In genomic region chr16:84497836-84498610, GRCh38 we compare ENCODE assay signal across 24 cellular contexts. TPM values are rescaled to one million over a fixed set of nuclear protein-coding genes. Genes with fewer than 3 reads are reported as not detected.
DNase-seq lines count a peak whose midpoint lies in the region; ATAC-seq and TF ChIP-seq lines count a peak whose summit lies in the region.
"Had no signal": no experiment of that assay in that cellular context is flagged by ENCODE, and none has a peak within 500 bp of the region (broad histone marks: within the 10 kb centered on the region; RNA-seq: fewer than 3 reads in every experiment).

No MANE protein-coding gene starts in this region.

- intact Hi-C loops in natural killer cell (cut with micrococcal nuclease): no loop called here

- no peak overlapping the region for H3K27ac Mint-ChIP-seq in natural killer cell
- H3K27ac Mint-ChIP-seq: CD8-positive, alpha-beta T cell; GM23338 had no signal

- no peaks in the 10 kb centered on the region for H3K27me3 Mint-ChIP-seq in natural killer cell (ENCODE audit: low read depth in 2 of 2)

- H3K36me3 Mint-ChIP-seq in natural killer cell: peaks cover 7% of the 10 kb centered on the region

- TF ChIP-seq CTCF in coronary artery (IDR thresholded peaks at IDR 0.05) (no peak), natural killer cell (IDR thresholded peaks at IDR 0.05) (no peak)

- H3K27ac ChIP-seq in coronary artery: no peak overlapping the region
- H3K27ac ChIP-seq: HL-60, KMS-11 had no signal

- H3K4me3 ChIP-seq in coronary artery: no peak overlapping the region
- H3K4me3 ChIP-seq: GM23338 had no signal

- H3K4me3 Mint-ChIP-seq in natural killer cell: no peak overlapping the region
- H3K4me3 Mint-ChIP-seq: CD8-positive, alpha-beta T cell; GM23338 had no signal

- ATAC-seq in natural killer cell: no peak
- ATAC-seq: CD8-positive, alpha-beta T cell; GM23338; Right ventricle myocardium inferior had no signal

- no peaks in the 10 kb centered on the region for H3K9me3 Mint-ChIP-seq in natural killer cell

- no peaks in the 10 kb centered on the region for H3K4me1 Mint-ChIP-seq in natural killer cell

- DNase-seq in activated CD8-positive, alpha-beta memory T cell treated with anti-CD3 and anti-CD28 coated beads, Interleukin-2, amount 50 U/mL, for 48 hours: peak; percentile 26
- DNase-seq in activated CD8-positive, alpha-beta memory T cell treated with anti-CD3 and anti-CD28 coated beads, Interleukin-2, amount 50 U/mL, for 4 hours: no peak
- peak; percentile 22 for DNase-seq in coronary artery (ENCODE audit: low spot score)
- DNase-seq in mesenteric fat pad (ENCODE audit: low spot score): peak; percentile 43
- DNase-seq in HuH-7 (ENCODE audit: low spot score): no peak
- no peak for DNase-seq in NCI-H2107 treated with DMSO at 0.1 percent for 48 hours (lab: John Stamatoyannopoulos, UW; ENCODE audit: unreplicated experiment)
- DNase-seq in natural killer cell: no peak
- DNase-seq: 8988T; AML-193; C1 segment of cervical spinal cord; Calu3; CD8-positive, alpha-beta T cell; DMS153; HCEC 1CT; NCI-H1105 treated with DMSO at 0.1 percent for 48 hours; NCI-H2029 treated with DMSO at 0.1 percent for 48 hours; NCI-H2171; NCI-H345; NCI-H524; NCI-H82 had no signal

RNA-seq across cellular contexts. Expression of gene MEAK7, which starts 6.4 kb away (rescaled TPM):
- 11.5 TPM for total RNA-seq in mesenteric fat pad
- 1 to 10 TPM; 4.8 to 8.5 (median 4.8) TPM for total RNA-seq in natural killer cell

Comparison
In these comparisons a context has a peak if more than half of its experiments do, and no peak if none do; other contexts are left out.
1. DNase-seq: peak in activated CD8-positive, alpha-beta memory T cell treated with anti-CD3 and anti-CD28 coated beads, Interleukin-2, amount 50 U/mL, for 48 hours (single experiment), coronary artery (single experiment) and mesenteric fat pad (single experiment); none in activated CD8-positive, alpha-beta memory T cell treated with anti-CD3 and anti-CD28 coated beads, Interleukin-2, amount 50 U/mL, for 4 hours (single experiment), HuH-7 (single experiment), NCI-H2107 treated with DMSO at 0.1 percent for 48 hours (single experiment) and natural killer cell (single experiment).